In genomic region chr7:37342665-37343471, GRCh38 we compare ENCODE assay signal across 8 cellular contexts.
DNase-seq lines count a peak whose midpoint lies in the region; ATAC-seq, FAIRE-seq and TF ChIP-seq lines count a peak whose summit lies in the region.

No MANE protein-coding gene starts in this region.

- peaks cover 4 to 37% of the 10 kb centered on the region in 2 donors for H3K4me1 ChIP-seq in left lung

- ATAC-seq in HG02571 (IDR thresholded peaks at IDR 0.05; ENCODE audit: unreplicated experiment) (peak; percentile 63), left lung (peak; percentile 76)

- TF ChIP-seq CTCF in left lung (IDR thresholded peaks at IDR 0.05), result no peak

- no peaks in the 10 kb centered on the region for H3K9me3 ChIP-seq in left lung

- DNase-seq in GM12891 (ENCODE audit: insufficient read length, low spot score) (no peak), NOMO-1 (lab: John Stamatoyannopoulos, UW; ENCODE audit: unreplicated experiment in 2 of 2) (peak; percentile 75 to 84), left lung (peak in 1 of 2 donors; percentile 43), SHP77 (lab: John Stamatoyannopoulos, UW) (no peak), RCC 7860 (ENCODE audit: low spot score) (no peak)
- peak; percentile 79 for DNase-seq in activated T-cell treated with anti-CD3 and anti-CD28 coated beads, Interleukin-2, amount 50 U/mL, for 24 hours
- DNase-seq in stimulated activated naive CD4-positive, alpha-beta T cell treated with Interleukin-2 at 50 U/mL for 16 hours (lab: John Stamatoyannopoulos, UW), result peak; percentile 73

- peaks cover 81% of the 10 kb centered on the region for H3K4me1 Mint-ChIP-seq in activated T-cell treated with anti-CD3 and anti-CD28 coated beads, Interleukin-2, amount 50 U/mL, for 24 hours (ENCODE audit: low read depth)

- peaks cover 52% of the 10 kb centered on the region for H3K36me3 Mint-ChIP-seq in activated T-cell treated with anti-CD3 and anti-CD28 coated beads, Interleukin-2, amount 50 U/mL, for 24 hours (ENCODE audit: low read depth)

- no peaks in the 10 kb centered on the region for H3K36me3 ChIP-seq in left lung

- H3K27me3 ChIP-seq in left lung, result no peaks in the 10 kb centered on the region

- FAIRE-seq in GM12891 (lab: Jason Lieb, UNC) (peak; percentile 98), RCC 7860 (lab: Jason Lieb, UNC) (no peak)

- peak; percentile 85 for TF ChIP-seq POLR2A in GM12891 (IDR thresholded peaks at IDR 0.05; ENCODE audit: low read depth, low read length)

- H3K27ac Mint-ChIP-seq in activated T-cell treated with anti-CD3 and anti-CD28 coated beads, Interleukin-2, amount 50 U/mL, for 24 hours, result peak overlapping the region; percentile 100

- intact Hi-C loops in left lung (cut with DNase I), result no loop called here

- H3K4me3 Mint-ChIP-seq in activated T-cell treated with anti-CD3 and anti-CD28 coated beads, Interleukin-2, amount 50 U/mL, for 24 hours, result peak overlapping the region; percentile 96

- H3K27me3 Mint-ChIP-seq in activated T-cell treated with anti-CD3 and anti-CD28 coated beads, Interleukin-2, amount 50 U/mL, for 24 hours, result no peaks in the 10 kb centered on the region

- peak overlapping the region; percentile 62 to 92 for H3K27ac ChIP-seq in left lung

- H3K4me3 ChIP-seq in left lung, result peak overlapping the region in 1 of 2 donors; percentile 35

- H3K9me3 Mint-ChIP-seq in activated T-cell treated with anti-CD3 and anti-CD28 coated beads, Interleukin-2, amount 50 U/mL, for 24 hours, result no peaks in the 10 kb centered on the region

TF ChIP-seq in GM12891, 5 proteins besides CTCF, POLR2A, EP300 and RAD21:
- peak; percentile 83 for TF ChIP-seq POLR2AphosphoS5 (IDR thresholded peaks at IDR 0.05; ENCODE audit: low read depth, low read length)
- peak; percentile 87 for TF ChIP-seq TAF1 (IDR thresholded peaks at IDR 0.05; ENCODE audit: low read depth, low read length)
- TF ChIP-seq POU2F2 (IDR thresholded peaks at IDR 0.05; ENCODE audit: low read depth, low read length), result no peak; the same call in 1 of the 2 replicates
- TF ChIP-seq SPI1 (IDR thresholded peaks at IDR 0.05; ENCODE audit: low read depth, low read length), result peak; percentile 97
- no peak for TF ChIP-seq PAX5 (IDR thresholded peaks at IDR 0.05; ENCODE audit: insufficient read depth, low read length, severe bottlenecking)

Comparison
In these comparisons a context has a peak if more than half of its experiments do, and no peak if none do; other contexts are left out.
1. DNase-seq: peak in NOMO-1 (2 of 2), activated T-cell treated with anti-CD3 and anti-CD28 coated beads, Interleukin-2, amount 50 U/mL, for 24 hours (single experiment) and stimulated activated naive CD4-positive, alpha-beta T cell treated with Interleukin-2 at 50 U/mL for 16 hours (single experiment); none in GM12891 (single experiment), SHP77 (0 of 2) and RCC 7860 (single experiment).